In the genomic region with DNA sequence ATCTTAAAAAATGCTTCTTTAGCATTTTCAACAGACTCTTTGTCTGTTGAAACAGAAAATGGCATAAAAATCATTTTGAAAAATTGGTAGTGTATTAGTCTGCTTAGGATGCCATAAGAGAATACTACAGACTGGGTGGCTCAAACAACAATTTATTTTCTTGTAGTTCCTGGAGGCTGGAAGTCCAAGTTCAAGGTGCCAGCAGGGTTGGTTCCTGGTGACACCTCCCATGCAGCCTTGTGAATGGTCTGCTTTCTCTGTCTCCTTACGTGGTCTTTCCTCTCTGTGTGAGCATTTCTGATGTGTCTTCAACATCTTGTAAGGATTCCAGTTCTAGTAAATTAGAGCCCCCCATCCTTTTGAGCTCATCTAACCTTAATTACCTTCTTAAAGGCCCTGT, we compare ENCODE assay signal across 29 cellular contexts.
"Had no signal": no experiment of that assay in that cellular context is flagged by ENCODE, and none has a peak within 500 bp of the region (broad histone marks: within the 10 kb centered on the region; RNA-seq: fewer than 3 reads in every experiment).

No MANE protein-coding gene starts in this region.

- H3K9me3 ChIP-seq: adrenal gland, ascending aorta, body of pancreas, breast epithelium had no signal

- H3K4me1 ChIP-seq: adrenal gland, ascending aorta, body of pancreas, breast epithelium had no signal

- H3K4me3 ChIP-seq: adrenal gland, ascending aorta, body of pancreas, breast epithelium, cardiac muscle cell had no signal

- H3K27me3 ChIP-seq: adrenal gland, ascending aorta, body of pancreas, brain microvascular endothelial cell, breast epithelium, cardiac muscle cell had no signal

- DNase-seq: activated effector memory CD4-positive, alpha-beta T cell treated with anti-CD3 and anti-CD28 coated beads, Interleukin-2, amount 50 U/mL, for 16 hours; activated effector memory CD4-positive, alpha-beta T cell treated with Interleukin-2 at 50 U/mL for 16 hours; activated gamma-delta T cell; activated gamma-delta T cell treated with Interleukin-2 at 50 U/mL for 16 hours; activated naive CD4-positive, alpha-beta T cell; activated naive CD4-positive, alpha-beta T cell treated with anti-CD3 and anti-CD28 coated beads for 36 hours; activated naive CD4-positive, alpha-beta T cell treated with anti-CD3 and anti-CD28 coated beads, Interleukin-2, amount 10 ng/mL, durations not matched to agents 7 days and 5 days; activated naive CD4-positive, alpha-beta T cell treated with anti-CD3 and anti-CD28 coated beads, Interleukin-2, amount 50 U/mL, for 16 hours; activated naive CD4-positive, alpha-beta T cell treated with Interleukin-2 at 50 U/mL for 16 hours; activated naive CD8-positive, alpha-beta T cell treated with anti-CD3 and anti-CD28 coated beads for 36 hours; activated naive CD8-positive, alpha-beta T cell treated with anti-CD3 and anti-CD28 coated beads, Interleukin-2, amount 10 ng/mL, durations not matched to agents 7 days and 5 days; activated naive CD8-positive, alpha-beta T cell treated with anti-CD3 and anti-CD28 coated beads, Interleukin-2, amount 50 U/mL, for 24 hours; activated T-cell treated with anti-CD3 and anti-CD28 coated beads, Interleukin-2, amount 50 U/mL, for 24 hours; activated T-cell treated with anti-CD3 and anti-CD28 coated beads, Interleukin-2, amount 50 U/mL, for 4 hours; activated T-cell treated with anti-CD3 and anti-CD28 coated beads, Interleukin-2, amount 50 U/mL, for 48 hours; activated T-cell treated with anti-CD3 and anti-CD28 coated beads, Interleukin-2, amount 50 U/mL, for 72 hours; adrenal gland; amniotic stem cell; amygdala; anterior cingulate cortex; aorta; body of pancreas; brain microvascular endothelial cell; caudate nucleus; central memory CD4-positive, alpha-beta T cell; cerebellar nuclear complex had no signal

- H3K36me3 ChIP-seq: adrenal gland, ascending aorta, brain microvascular endothelial cell, breast epithelium, cardiac muscle cell had no signal

- H3K27ac ChIP-seq: adrenal gland, ascending aorta, body of pancreas, brain microvascular endothelial cell, breast epithelium, cardiac muscle cell had no signal
